Comparison of ENCODE assay signal across 23 cellular contexts in the genomic region with DNA sequence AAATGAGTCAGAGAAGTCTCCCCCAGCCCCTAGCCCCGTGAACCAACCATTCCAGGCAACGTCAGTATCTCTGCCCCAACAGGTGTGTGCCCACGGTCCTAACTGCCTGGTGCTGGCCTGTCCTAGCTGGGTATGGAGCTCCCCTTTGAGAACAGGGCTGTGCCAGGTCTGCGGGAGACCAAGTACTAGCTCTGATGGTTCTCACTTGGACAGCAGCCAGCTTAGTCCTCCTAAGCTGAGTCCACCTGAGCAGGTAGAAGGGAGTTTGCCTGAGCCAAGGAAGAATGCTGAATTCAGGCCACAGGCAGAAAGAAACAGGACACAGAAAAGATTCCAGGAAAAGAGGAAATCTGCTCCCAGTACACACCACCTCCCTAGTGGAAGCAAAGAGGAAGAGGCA.
"Had no signal": no experiment of that assay in that cellular context is flagged by ENCODE, and none has a peak within 500 bp of the region (broad histone marks: within the 10 kb centered on the region; RNA-seq: fewer than 3 reads in every experiment).

No MANE protein-coding gene starts in this region.

- DNase-seq: activated CD4-positive, alpha-beta memory T cell treated with anti-CD3 and anti-CD28 coated beads, Interleukin-2, amount 10 ng/mL, durations not matched to agents 7 days and 5 days; activated CD4-positive, alpha-beta T cell treated with anti-CD3 and anti-CD28 coated beads for 36 hours; activated CD4-positive, alpha-beta T cell treated with anti-CD3 and anti-CD28 coated beads, Interleukin-2, amount 50 U/mL, for 1 hour; activated gamma-delta T cell; activated naive CD4-positive, alpha-beta T cell treated with anti-CD3 and anti-CD28 coated beads, Interleukin-2, amount 10 ng/mL, durations not matched to agents 7 days and 5 days; activated naive CD8-positive, alpha-beta T cell treated with anti-CD3 and anti-CD28 coated beads for 36 hours; activated T-cell treated with anti-CD3 and anti-CD28 coated beads for 4 hours; activated T-cell treated with anti-CD3 and anti-CD28 coated beads, Interleukin-2, amount 50 U/mL, for 48 hours; brain microvascular endothelial cell; MG63; MV-4-11; NCI-H1092 treated with DMSO at 0.1 percent for 48 hours; NCI-H1417 treated with DMSO at 0.1 percent for 48 hours; NCI-H1694 treated with DMSO at 0.1 percent for 48 hours; NCI-H2029 treated with DMSO at 0.1 percent for 48 hours; NCI-H510A; NCI-H69; PC-3; T-cell; WERI-Rb-1 had no signal

- H3K4me3 ChIP-seq: cardiac muscle cell, MG63, SK-N-MC had no signal

- H3K27ac ChIP-seq: brain microvascular endothelial cell, SK-N-MC, WERI-Rb-1 had no signal

- H3K36me3 Mint-ChIP-seq: activated naive CD4-positive, alpha-beta T cell treated with anti-CD3 and anti-CD28 coated beads, Interleukin-2, amount 10 ng/mL, durations not matched to agents 7 days and 5 days; activated naive CD8-positive, alpha-beta T cell treated with anti-CD3 and anti-CD28 coated beads for 36 hours had no signal

- H3K9me3 Mint-ChIP-seq: activated CD4-positive, alpha-beta memory T cell treated with anti-CD3 and anti-CD28 coated beads, Interleukin-2, amount 10 ng/mL, durations not matched to agents 7 days and 5 days; activated naive CD4-positive, alpha-beta T cell treated with anti-CD3 and anti-CD28 coated beads, Interleukin-2, amount 10 ng/mL, durations not matched to agents 7 days and 5 days; activated naive CD8-positive, alpha-beta T cell treated with anti-CD3 and anti-CD28 coated beads for 36 hours; activated T-helper 17 cell treated with anti-CD3 and anti-CD28 coated beads, Interleukin-2, amount 50 U/mL, for 72 hours; T-cell had no signal

- H3K36me3 ChIP-seq: WERI-Rb-1 had no signal

- ATAC-seq: activated CD4-positive, alpha-beta T cell treated with anti-CD3 and anti-CD28 coated beads for 36 hours; activated T-helper 17 cell treated with anti-CD3 and anti-CD28 coated beads, Interleukin-2, amount 50 U/mL, for 72 hours; PC-3; T-cell had no signal

- H3K27me3 Mint-ChIP-seq: activated CD4-positive, alpha-beta memory T cell treated with anti-CD3 and anti-CD28 coated beads, Interleukin-2, amount 10 ng/mL, durations not matched to agents 7 days and 5 days; activated CD4-positive, alpha-beta T cell treated with anti-CD3 and anti-CD28 coated beads for 36 hours; activated naive CD4-positive, alpha-beta T cell treated with anti-CD3 and anti-CD28 coated beads, Interleukin-2, amount 10 ng/mL, durations not matched to agents 7 days and 5 days; activated naive CD8-positive, alpha-beta T cell treated with anti-CD3 and anti-CD28 coated beads for 36 hours; activated T-helper 17 cell treated with anti-CD3 and anti-CD28 coated beads, Interleukin-2, amount 50 U/mL, for 72 hours; T-cell had no signal

- H3K9me3 ChIP-seq: MG63 had no signal

- H3K27ac Mint-ChIP-seq: activated CD4-positive, alpha-beta memory T cell treated with anti-CD3 and anti-CD28 coated beads, Interleukin-2, amount 10 ng/mL, durations not matched to agents 7 days and 5 days; activated CD4-positive, alpha-beta T cell treated with anti-CD3 and anti-CD28 coated beads for 36 hours; activated naive CD4-positive, alpha-beta T cell treated with anti-CD3 and anti-CD28 coated beads, Interleukin-2, amount 10 ng/mL, durations not matched to agents 7 days and 5 days; activated naive CD8-positive, alpha-beta T cell treated with anti-CD3 and anti-CD28 coated beads for 36 hours; activated T-helper 17 cell treated with anti-CD3 and anti-CD28 coated beads, Interleukin-2, amount 50 U/mL, for 72 hours; T-cell had no signal

- H3K27me3 ChIP-seq: brain microvascular endothelial cell, cardiac muscle cell, MG63 had no signal

- H3K4me1 Mint-ChIP-seq: activated CD4-positive, alpha-beta memory T cell treated with anti-CD3 and anti-CD28 coated beads, Interleukin-2, amount 10 ng/mL, durations not matched to agents 7 days and 5 days; activated CD4-positive, alpha-beta T cell treated with anti-CD3 and anti-CD28 coated beads for 36 hours; activated naive CD4-positive, alpha-beta T cell treated with anti-CD3 and anti-CD28 coated beads, Interleukin-2, amount 10 ng/mL, durations not matched to agents 7 days and 5 days; activated naive CD8-positive, alpha-beta T cell treated with anti-CD3 and anti-CD28 coated beads for 36 hours; activated T-helper 17 cell treated with anti-CD3 and anti-CD28 coated beads, Interleukin-2, amount 50 U/mL, for 72 hours; T-cell had no signal

- H3K4me3 Mint-ChIP-seq: activated CD4-positive, alpha-beta memory T cell treated with anti-CD3 and anti-CD28 coated beads, Interleukin-2, amount 10 ng/mL, durations not matched to agents 7 days and 5 days; activated CD4-positive, alpha-beta T cell treated with anti-CD3 and anti-CD28 coated beads for 36 hours; activated naive CD4-positive, alpha-beta T cell treated with anti-CD3 and anti-CD28 coated beads, Interleukin-2, amount 10 ng/mL, durations not matched to agents 7 days and 5 days; activated naive CD8-positive, alpha-beta T cell treated with anti-CD3 and anti-CD28 coated beads for 36 hours; activated T-helper 17 cell treated with anti-CD3 and anti-CD28 coated beads, Interleukin-2, amount 50 U/mL, for 72 hours; T-cell had no signal
